Comparison of ENCODE assay signal across 24 cellular contexts in genomic region chr7:117774943-117775342, GRCh38.
"Had no signal": no experiment of that assay in that cellular context is flagged by ENCODE, and none has a peak within 500 bp of the region (broad histone marks: within the 10 kb centered on the region; RNA-seq: fewer than 3 reads in every experiment).

No MANE protein-coding gene starts in this region.

- H3K4me3 ChIP-seq: breast epithelium, colonic mucosa, heart right ventricle, pancreas, prostate gland, sigmoid colon, vagina had no signal

- H3K36me3 ChIP-seq: breast epithelium, colonic mucosa, pancreas, prostate gland, vagina had no signal

- H3K27ac ChIP-seq: breast epithelium, colonic mucosa, foreskin keratinocyte, prostate gland, vagina had no signal

- DNase-seq: activated B cell treated with CpG ODN at 0.5 μM for 24 hours; activated CD4-positive, alpha-beta T cell treated with anti-CD3 and anti-CD28 coated beads for 36 hours; activated CD8-positive, alpha-beta memory T cell treated with anti-CD3 and anti-CD28 coated beads, Interleukin-2, amount 10 ng/mL, durations not matched to agents 7 days and 5 days; activated CD8-positive, alpha-beta T cell treated with anti-CD3 and anti-CD28 coated beads, Interleukin-2, amount 10 ng/mL, durations not matched to agents 7 days and 5 days; activated naive CD8-positive, alpha-beta T cell treated with anti-CD3 and anti-CD28 coated beads, Interleukin-2, amount 50 U/mL, for 24 hours; activated T-cell treated with anti-CD3 and anti-CD28 coated beads, Interleukin-2, amount 50 U/mL, for 48 hours; colonic mucosa; effector memory CD8-positive, alpha-beta T cell; erythroblast; foreskin keratinocyte; heart right ventricle; kidney glomerular epithelial cell; naive thymus-derived CD8-positive, alpha-beta T cell; nucleus accumbens; pancreas; retina; sigmoid colon; small intestine; stimulated activated CD4-positive, alpha-beta T cell treated with anti-CD3 and anti-CD28 coated beads, Interleukin-4, amount 100 ng/mL, for 24 hours; T-helper 1 cell had no signal

- H3K27me3 ChIP-seq: breast epithelium, colonic mucosa, foreskin keratinocyte, heart right ventricle, pancreas, sigmoid colon, vagina had no signal

- ATAC-seq: activated CD4-positive, alpha-beta T cell treated with anti-CD3 and anti-CD28 coated beads for 36 hours; activated CD8-positive, alpha-beta memory T cell treated with anti-CD3 and anti-CD28 coated beads, Interleukin-2, amount 10 ng/mL, durations not matched to agents 7 days and 5 days; activated CD8-positive, alpha-beta T cell treated with anti-CD3 and anti-CD28 coated beads, Interleukin-2, amount 10 ng/mL, durations not matched to agents 7 days and 5 days; activated naive CD8-positive, alpha-beta T cell treated with anti-CD3 and anti-CD28 coated beads, Interleukin-2, amount 50 U/mL, for 24 hours; effector memory CD8-positive, alpha-beta T cell; foreskin keratinocyte; heart right ventricle; naive thymus-derived CD8-positive, alpha-beta T cell; pancreas; stimulated activated effector memory CD8-positive, alpha-beta T cell treated with anti-CD3 and anti-CD28 coated beads, Interleukin-12 subunit alpha, Interleukin-12 subunit beta, amount 100 ng/mL, for 72 hours had no signal

- H3K4me1 ChIP-seq: breast epithelium, colonic mucosa, foreskin keratinocyte, prostate gland, sigmoid colon, vagina had no signal

- H3K9me3 ChIP-seq: breast epithelium, colonic mucosa, heart right ventricle, pancreas, prostate gland, sigmoid colon, vagina had no signal
